ENCODE assay signal across 27 cellular contexts in the genomic region with DNA sequence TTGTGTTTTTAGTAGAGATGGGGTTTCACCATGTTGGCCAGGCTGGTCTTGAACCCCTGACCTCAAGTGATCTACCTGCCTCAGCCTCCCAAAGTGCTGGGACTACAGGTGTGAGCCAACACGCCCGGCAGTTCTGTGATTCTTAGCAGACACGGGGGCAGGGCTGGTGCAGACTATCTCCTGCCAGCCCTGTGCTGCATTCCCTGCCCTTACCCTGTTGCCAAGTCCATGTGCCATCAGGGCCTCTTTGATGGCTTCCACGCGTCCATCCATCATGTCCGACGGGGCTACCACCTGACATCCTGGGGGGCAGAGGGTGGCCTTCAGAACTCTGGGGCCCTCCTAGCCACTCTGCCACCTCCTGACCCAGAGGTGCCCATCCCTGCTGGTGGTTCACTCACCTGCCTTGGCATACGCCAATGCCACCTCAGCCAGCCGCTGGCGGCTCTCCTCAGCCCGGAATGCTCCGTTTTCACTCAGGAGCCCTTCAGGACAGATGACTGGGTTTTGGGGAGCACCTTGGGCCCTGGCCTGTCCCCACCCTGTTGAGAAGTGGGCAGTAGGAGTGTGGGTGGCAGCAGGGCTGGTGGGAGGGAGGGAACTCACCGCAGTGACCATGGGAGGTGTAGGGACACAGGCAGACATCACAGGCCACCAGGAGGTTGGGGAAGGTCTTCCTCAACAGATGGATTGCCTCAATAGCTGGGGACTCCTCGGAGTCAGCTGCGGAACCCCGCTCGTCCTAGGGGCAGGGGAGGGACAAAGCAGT. TPM values are rescaled to one million over a fixed set of nuclear protein-coding genes. Genes with fewer than 3 reads are reported as not detected.
"Had no signal": no experiment of that assay in that cellular context is flagged by ENCODE, and none has a peak within 500 bp of the region (broad histone marks: within the 10 kb centered on the region; RNA-seq: fewer than 3 reads in every experiment).

No MANE protein-coding gene starts in this region.

- ATAC-seq: left colon; naive thymus-derived CD8-positive, alpha-beta T cell; psoas muscle; stimulated activated naive B cell treated with anti-CD40 and anti-IgM and Interleukin-4, amounts not matched to agents 10 μg/mL and 1 μg/mL and 100 μg/mL, for 72 hours; stimulated activated naive CD8-positive, alpha-beta T cell treated with anti-CD3 and anti-CD28 coated beads, Interleukin-15, Interleukin-2, amounts not matched to agents 100 U/mL and 50 U/mL, for 24 hours had no signal

- H3K27ac ChIP-seq: heart left ventricle, left ventricle myocardium inferior, parathyroid adenoma, psoas muscle, testis, thyroid gland, upper lobe of left lung had no signal

- H3K4me1 Mint-ChIP-seq: immature natural killer cell; memory B cell; nephron; neural crest cell; stimulated activated naive B cell treated with anti-CD40 and anti-IgM and Interleukin-4, amounts not matched to agents 10 μg/mL and 1 μg/mL and 100 μg/mL, for 72 hours had no signal

- H3K9me3 Mint-ChIP-seq: immature natural killer cell; memory B cell; naive thymus-derived CD8-positive, alpha-beta T cell; nephron; neural crest cell; stimulated activated naive B cell treated with anti-CD40 and anti-IgM and Interleukin-4, amounts not matched to agents 10 μg/mL and 1 μg/mL and 100 μg/mL, for 72 hours had no signal

- H3K4me1 ChIP-seq: heart left ventricle, left ventricle myocardium inferior, parathyroid adenoma, psoas muscle, testis, thyroid gland, upper lobe of left lung had no signal

- H2AFZ ChIP-seq: parathyroid adenoma had no signal

- H3K4me2 ChIP-seq: smooth muscle cell had no signal

- H3K9ac ChIP-seq: parathyroid adenoma had no signal

- H3K27me3 ChIP-seq: heart left ventricle, right lobe of liver, stomach, testis, thyroid gland, transverse colon, upper lobe of left lung had no signal

- H3K79me2 ChIP-seq: parathyroid adenoma had no signal

- H3K27ac Mint-ChIP-seq: immature natural killer cell; memory B cell; stimulated activated naive B cell treated with anti-CD40 and anti-IgM and Interleukin-4, amounts not matched to agents 10 μg/mL and 1 μg/mL and 100 μg/mL, for 72 hours had no signal

- H3K4me3 Mint-ChIP-seq: immature natural killer cell; memory B cell; naive thymus-derived CD8-positive, alpha-beta T cell; nephron; neural crest cell; stimulated activated naive B cell treated with anti-CD40 and anti-IgM and Interleukin-4, amounts not matched to agents 10 μg/mL and 1 μg/mL and 100 μg/mL, for 72 hours had no signal

- H3K4me3 ChIP-seq: heart left ventricle, left ventricle myocardium inferior, psoas muscle, right lobe of liver, smooth muscle cell, stomach, testis, thyroid gland, transverse colon, upper lobe of left lung had no signal

- H3K27me3 Mint-ChIP-seq: memory B cell; naive thymus-derived CD8-positive, alpha-beta T cell; stimulated activated naive B cell treated with anti-CD40 and anti-IgM and Interleukin-4, amounts not matched to agents 10 μg/mL and 1 μg/mL and 100 μg/mL, for 72 hours had no signal

- DNase-seq: heart left ventricle; hypothalamus; immature natural killer cell; kidney; left colon; left ventricle myocardium inferior; midbrain; naive thymus-derived CD8-positive, alpha-beta T cell; nucleus accumbens; psoas muscle; right lobe of liver; stimulated activated CD4-positive, alpha-beta T cell treated with anti-CD3 and anti-CD28 coated beads, Interleukin-1b, Interleukin-23, amount 100 ng/mL, for 48 hours; stimulated activated CD4-positive, alpha-beta T cell treated with anti-CD3 and anti-CD28 coated beads, Interleukin-4, amount 100 ng/mL, for 1 hour; stimulated activated naive B cell treated with anti-CD40 and anti-IgM and Interleukin-4, amounts not matched to agents 10 μg/mL and 1 μg/mL and 100 μg/mL, for 72 hours; stimulated activated naive CD8-positive, alpha-beta T cell treated with anti-CD3 and anti-CD28 coated beads, Interleukin-15, Interleukin-2, amounts not matched to agents 100 U/mL and 50 U/mL, for 24 hours; stomach; testis; thyroid gland; transverse colon had no signal

- H3K9me3 ChIP-seq: heart left ventricle, left ventricle myocardium inferior, psoas muscle, right lobe of liver, stomach, testis, thyroid gland, transverse colon, upper lobe of left lung had no signal

RNA-seq across cellular contexts. Expression of a gene that starts 20.2 kb away (rescaled TPM):
- polyA plus RNA-seq: smooth muscle cell had no signal

RNA-seq across cellular contexts. Expression of a gene that starts 41.0 kb away (rescaled TPM):
- total RNA-seq: lung microvascular endothelial cell, neural crest cell, osteoblast, psoas muscle had no signal
